ENCODE assay signal across 1 cellular context in the genomic region with DNA sequence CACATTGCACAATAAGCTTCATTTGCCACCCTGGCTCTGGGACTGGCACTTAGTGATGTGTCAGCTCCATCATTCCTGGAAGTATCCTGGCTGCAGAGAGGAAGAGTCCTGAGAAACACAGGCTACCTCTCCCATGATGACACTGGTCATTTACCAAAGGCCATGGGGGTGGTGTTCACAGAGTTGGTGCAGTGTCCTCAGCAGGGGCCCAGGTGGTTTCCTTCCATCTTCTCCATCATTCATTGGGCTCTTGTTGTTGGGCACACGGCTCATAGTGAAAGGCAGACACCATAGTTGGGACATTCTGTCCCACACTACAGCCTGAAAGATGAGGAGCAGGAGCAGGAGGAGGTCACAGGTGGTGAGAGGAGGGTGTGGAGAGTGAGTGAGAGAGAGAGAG.
TF ChIP-seq lines count a peak whose summit lies in the region.

No MANE protein-coding gene starts in this region.

TF ChIP-seq in H1, 55 proteins besides CTCF, POLR2A, EP300 and RAD21 (continued from another document):
- TF ChIP-seq EZH2 (IDR thresholded peaks at IDR 0.05; ENCODE audit: low read depth, low read length, severe bottlenecking) (no peak), RFX5 (IDR thresholded peaks at IDR 0.05; ENCODE audit: borderline replicate concordance, low read depth, low read length) (no peak), TBP (IDR thresholded peaks at IDR 0.05; ENCODE audit: low read depth, low read length) (no peak), SP2 (IDR thresholded peaks at IDR 0.05; ENCODE audit: low read length) (no peak), TAF7 (optimal IDR thresholded peaks at IDR 0.05; ENCODE audit: borderline replicate concordance, low read depth, low read length) (no peak), FOSL1 (IDR thresholded peaks at IDR 0.05; ENCODE audit: insufficient read depth, low read depth, low read length) (no peak), TAF1 (IDR thresholded peaks at IDR 0.05; ENCODE audit: low read depth, low read length) (no peak), TEAD4 (IDR thresholded peaks at IDR 0.05; ENCODE audit: low read depth, low read length) (no peak), SIN3A (conservative IDR thresholded peaks at IDR 0.05 in 1 of 2, IDR thresholded peaks at IDR 0.05 in 1 of 2; ENCODE audit: low read depth in 1 of 2, low read length in 2 of 2) (no peak), SIX5 (IDR thresholded peaks at IDR 0.05; ENCODE audit: low read depth, low read length) (no peak), NRF1 (IDR thresholded peaks at IDR 0.05; ENCODE audit: low read depth, low read length) (no peak), GABPA (IDR thresholded peaks at IDR 0.05; ENCODE audit: borderline replicate concordance, insufficient read depth, low read length) (no peak), BACH1 (IDR thresholded peaks at IDR 0.05; ENCODE audit: low read length) (no peak), ASH2L (IDR thresholded peaks at IDR 0.05; ENCODE audit: low read length) (no peak), CTBP2 (IDR thresholded peaks at IDR 0.05; ENCODE audit: borderline replicate concordance, insufficient read depth, insufficient read length, low read length) (no peak)
- TF ChIP-seq, protein P1, sequence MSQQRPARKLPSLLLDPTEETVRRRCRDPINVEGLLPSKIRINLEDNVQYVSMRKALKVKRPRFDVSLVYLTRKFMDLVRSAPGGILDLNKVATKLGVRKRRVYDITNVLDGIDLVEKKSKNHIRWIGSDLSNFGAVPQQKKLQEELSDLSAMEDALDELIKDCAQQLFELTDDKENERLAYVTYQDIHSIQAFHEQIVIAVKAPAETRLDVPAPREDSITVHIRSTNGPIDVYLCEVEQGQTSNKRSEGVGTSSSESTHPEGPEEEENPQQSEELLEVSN (IDR thresholded peaks at IDR 0.05), result no peak
- TF ChIP-seq, protein P2, sequence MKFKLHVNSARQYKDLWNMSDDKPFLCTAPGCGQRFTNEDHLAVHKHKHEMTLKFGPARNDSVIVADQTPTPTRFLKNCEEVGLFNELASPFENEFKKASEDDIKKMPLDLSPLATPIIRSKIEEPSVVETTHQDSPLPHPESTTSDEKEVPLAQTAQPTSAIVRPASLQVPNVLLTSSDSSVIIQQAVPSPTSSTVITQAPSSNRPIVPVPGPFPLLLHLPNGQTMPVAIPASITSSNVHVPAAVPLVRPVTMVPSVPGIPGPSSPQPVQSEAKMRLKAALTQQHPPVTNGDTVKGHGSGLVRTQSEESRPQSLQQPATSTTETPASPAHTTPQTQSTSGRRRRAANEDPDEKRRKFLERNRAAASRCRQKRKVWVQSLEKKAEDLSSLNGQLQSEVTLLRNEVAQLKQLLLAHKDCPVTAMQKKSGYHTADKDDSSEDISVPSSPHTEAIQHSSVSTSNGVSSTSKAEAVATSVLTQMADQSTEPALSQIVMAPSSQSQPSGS (IDR thresholded peaks at IDR 0.05; ENCODE audit: low read length), result no peak
- TF ChIP-seq, protein P3, sequence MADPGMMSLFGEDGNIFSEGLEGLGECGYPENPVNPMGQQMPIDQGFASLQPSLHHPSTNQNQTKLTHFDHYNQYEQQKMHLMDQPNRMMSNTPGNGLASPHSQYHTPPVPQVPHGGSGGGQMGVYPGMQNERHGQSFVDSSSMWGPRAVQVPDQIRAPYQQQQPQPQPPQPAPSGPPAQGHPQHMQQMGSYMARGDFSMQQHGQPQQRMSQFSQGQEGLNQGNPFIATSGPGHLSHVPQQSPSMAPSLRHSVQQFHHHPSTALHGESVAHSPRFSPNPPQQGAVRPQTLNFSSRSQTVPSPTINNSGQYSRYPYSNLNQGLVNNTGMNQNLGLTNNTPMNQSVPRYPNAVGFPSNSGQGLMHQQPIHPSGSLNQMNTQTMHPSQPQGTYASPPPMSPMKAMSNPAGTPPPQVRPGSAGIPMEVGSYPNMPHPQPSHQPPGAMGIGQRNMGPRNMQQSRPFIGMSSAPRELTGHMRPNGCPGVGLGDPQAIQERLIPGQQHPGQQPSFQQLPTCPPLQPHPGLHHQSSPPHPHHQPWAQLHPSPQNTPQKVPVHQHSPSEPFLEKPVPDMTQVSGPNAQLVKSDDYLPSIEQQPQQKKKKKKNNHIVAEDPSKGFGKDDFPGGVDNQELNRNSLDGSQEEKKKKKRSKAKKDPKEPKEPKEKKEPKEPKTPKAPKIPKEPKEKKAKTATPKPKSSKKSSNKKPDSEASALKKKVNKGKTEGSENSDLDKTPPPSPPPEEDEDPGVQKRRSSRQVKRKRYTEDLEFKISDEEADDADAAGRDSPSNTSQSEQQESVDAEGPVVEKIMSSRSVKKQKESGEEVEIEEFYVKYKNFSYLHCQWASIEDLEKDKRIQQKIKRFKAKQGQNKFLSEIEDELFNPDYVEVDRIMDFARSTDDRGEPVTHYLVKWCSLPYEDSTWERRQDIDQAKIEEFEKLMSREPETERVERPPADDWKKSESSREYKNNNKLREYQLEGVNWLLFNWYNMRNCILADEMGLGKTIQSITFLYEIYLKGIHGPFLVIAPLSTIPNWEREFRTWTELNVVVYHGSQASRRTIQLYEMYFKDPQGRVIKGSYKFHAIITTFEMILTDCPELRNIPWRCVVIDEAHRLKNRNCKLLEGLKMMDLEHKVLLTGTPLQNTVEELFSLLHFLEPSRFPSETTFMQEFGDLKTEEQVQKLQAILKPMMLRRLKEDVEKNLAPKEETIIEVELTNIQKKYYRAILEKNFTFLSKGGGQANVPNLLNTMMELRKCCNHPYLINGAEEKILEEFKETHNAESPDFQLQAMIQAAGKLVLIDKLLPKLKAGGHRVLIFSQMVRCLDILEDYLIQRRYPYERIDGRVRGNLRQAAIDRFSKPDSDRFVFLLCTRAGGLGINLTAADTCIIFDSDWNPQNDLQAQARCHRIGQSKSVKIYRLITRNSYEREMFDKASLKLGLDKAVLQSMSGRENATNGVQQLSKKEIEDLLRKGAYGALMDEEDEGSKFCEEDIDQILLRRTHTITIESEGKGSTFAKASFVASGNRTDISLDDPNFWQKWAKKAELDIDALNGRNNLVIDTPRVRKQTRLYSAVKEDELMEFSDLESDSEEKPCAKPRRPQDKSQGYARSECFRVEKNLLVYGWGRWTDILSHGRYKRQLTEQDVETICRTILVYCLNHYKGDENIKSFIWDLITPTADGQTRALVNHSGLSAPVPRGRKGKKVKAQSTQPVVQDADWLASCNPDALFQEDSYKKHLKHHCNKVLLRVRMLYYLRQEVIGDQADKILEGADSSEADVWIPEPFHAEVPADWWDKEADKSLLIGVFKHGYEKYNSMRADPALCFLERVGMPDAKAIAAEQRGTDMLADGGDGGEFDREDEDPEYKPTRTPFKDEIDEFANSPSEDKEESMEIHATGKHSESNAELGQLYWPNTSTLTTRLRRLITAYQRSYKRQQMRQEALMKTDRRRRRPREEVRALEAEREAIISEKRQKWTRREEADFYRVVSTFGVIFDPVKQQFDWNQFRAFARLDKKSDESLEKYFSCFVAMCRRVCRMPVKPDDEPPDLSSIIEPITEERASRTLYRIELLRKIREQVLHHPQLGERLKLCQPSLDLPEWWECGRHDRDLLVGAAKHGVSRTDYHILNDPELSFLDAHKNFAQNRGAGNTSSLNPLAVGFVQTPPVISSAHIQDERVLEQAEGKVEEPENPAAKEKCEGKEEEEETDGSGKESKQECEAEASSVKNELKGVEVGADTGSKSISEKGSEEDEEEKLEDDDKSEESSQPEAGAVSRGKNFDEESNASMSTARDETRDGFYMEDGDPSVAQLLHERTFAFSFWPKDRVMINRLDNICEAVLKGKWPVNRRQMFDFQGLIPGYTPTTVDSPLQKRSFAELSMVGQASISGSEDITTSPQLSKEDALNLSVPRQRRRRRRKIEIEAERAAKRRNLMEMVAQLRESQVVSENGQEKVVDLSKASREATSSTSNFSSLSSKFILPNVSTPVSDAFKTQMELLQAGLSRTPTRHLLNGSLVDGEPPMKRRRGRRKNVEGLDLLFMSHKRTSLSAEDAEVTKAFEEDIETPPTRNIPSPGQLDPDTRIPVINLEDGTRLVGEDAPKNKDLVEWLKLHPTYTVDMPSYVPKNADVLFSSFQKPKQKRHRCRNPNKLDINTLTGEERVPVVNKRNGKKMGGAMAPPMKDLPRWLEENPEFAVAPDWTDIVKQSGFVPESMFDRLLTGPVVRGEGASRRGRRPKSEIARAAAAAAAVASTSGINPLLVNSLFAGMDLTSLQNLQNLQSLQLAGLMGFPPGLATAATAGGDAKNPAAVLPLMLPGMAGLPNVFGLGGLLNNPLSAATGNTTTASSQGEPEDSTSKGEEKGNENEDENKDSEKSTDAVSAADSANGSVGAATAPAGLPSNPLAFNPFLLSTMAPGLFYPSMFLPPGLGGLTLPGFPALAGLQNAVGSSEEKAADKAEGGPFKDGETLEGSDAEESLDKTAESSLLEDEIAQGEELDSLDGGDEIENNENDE (IDR thresholded peaks at IDR 0.05; ENCODE audit: insufficient replicate concordance, low read length), result no peak
